ENCODE assay signal across 8 cellular contexts in the genomic region with DNA sequence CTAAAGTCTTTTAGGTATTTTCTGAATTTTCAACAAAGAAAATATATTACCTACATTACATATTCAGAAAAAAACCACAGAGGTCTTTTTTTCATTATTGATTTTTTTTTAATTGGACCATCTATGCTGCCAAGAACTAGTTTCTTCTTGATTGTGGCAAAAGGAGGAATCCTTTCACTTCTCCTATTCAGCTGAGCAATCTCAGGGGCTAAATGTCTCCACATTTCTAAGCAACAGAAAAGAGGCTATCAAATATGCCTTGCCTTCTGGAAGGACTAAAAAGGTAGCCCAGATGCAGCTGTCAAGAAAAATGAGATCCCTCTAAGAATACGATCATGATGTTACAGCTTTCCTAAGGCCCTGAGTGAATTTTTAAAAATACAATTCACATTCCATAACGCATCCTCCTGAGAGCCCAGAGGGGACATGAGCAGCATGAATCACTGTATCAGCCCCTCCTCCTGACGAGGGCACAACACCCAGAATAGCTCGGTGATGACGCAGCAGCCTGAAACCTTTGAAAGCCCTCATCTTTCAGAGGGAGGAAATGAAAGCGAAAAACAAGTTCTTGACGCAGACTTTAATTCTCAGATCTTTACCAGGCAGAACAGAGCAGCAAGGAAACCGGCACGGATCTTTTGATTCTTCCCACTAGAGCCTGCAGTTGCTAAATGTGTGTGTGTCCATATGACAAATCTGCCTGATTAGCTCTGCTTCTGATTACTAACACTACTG. TPM values are rescaled to one million over a fixed set of nuclear protein-coding genes. Genes with fewer than 3 reads are reported as not detected.
DNase-seq lines count a peak whose midpoint lies in the region; ATAC-seq and TF ChIP-seq lines count a peak whose summit lies in the region.

No MANE protein-coding gene starts in this region.

- H3K4me1 Mint-ChIP-seq in naive thymus-derived CD8-positive, alpha-beta T cell: peaks cover 13 to 32% (median 20%) of the 10 kb centered on the region in 4 donors
- H3K4me1 Mint-ChIP-seq in stimulated activated effector memory CD8-positive, alpha-beta T cell treated with anti-CD3 and anti-CD28 coated beads, Interleukin-12 subunit alpha, Interleukin-12 subunit beta, amount 100 ng/mL, for 72 hours: peaks cover 20% of the 10 kb centered on the region

- peak overlapping the region; percentile 74 to 92 (median 87) for H3K4me3 Mint-ChIP-seq in naive thymus-derived CD8-positive, alpha-beta T cell
- peak overlapping the region; percentile 60 for H3K4me3 Mint-ChIP-seq in stimulated activated effector memory CD8-positive, alpha-beta T cell treated with anti-CD3 and anti-CD28 coated beads, Interleukin-12 subunit alpha, Interleukin-12 subunit beta, amount 100 ng/mL, for 72 hours

- POLR2A ChIA-PET in naive thymus-derived CD8-positive, alpha-beta T cell (lab: Charles Lee): interaction anchor here (0.8 to 1.4 kb wide), 9 partner anchors 9 to 237 kb away, joined by 3 to 7 read pairs (median 5); partner anchors contain the start of genes FYTTD1, LRCH3 and RUBCN

- peak; percentile 87 for ATAC-seq in HG03159 (IDR thresholded peaks at IDR 0.05; ENCODE audit: unreplicated experiment)
- ATAC-seq in naive thymus-derived CD8-positive, alpha-beta T cell: peak; percentile 97 to 98
- peak; percentile 99 for ATAC-seq in stimulated activated effector memory CD8-positive, alpha-beta T cell treated with anti-CD3 and anti-CD28 coated beads, Interleukin-12 subunit alpha, Interleukin-12 subunit beta, amount 100 ng/mL, for 72 hours

- H3K9me3 Mint-ChIP-seq in naive thymus-derived CD8-positive, alpha-beta T cell: no peaks in the 10 kb centered on the region
- H3K9me3 Mint-ChIP-seq in stimulated activated effector memory CD8-positive, alpha-beta T cell treated with anti-CD3 and anti-CD28 coated beads, Interleukin-12 subunit alpha, Interleukin-12 subunit beta, amount 100 ng/mL, for 72 hours: no peaks in the 10 kb centered on the region

- peak overlapping the region; percentile 87 to 100 (median 97) for H3K27ac Mint-ChIP-seq in naive thymus-derived CD8-positive, alpha-beta T cell
- H3K27ac Mint-ChIP-seq in stimulated activated effector memory CD8-positive, alpha-beta T cell treated with anti-CD3 and anti-CD28 coated beads, Interleukin-12 subunit alpha, Interleukin-12 subunit beta, amount 100 ng/mL, for 72 hours: peak overlapping the region; percentile 90

- peak; percentile 98 for DNase-seq in A172 (ENCODE audit: low spot score)
- DNase-seq in activated T-helper 1 cell treated with Interleukin-2 at 50 U/mL for 16 hours (ENCODE audit: low read depth): peak; percentile 74
- peak; percentile 95 for DNase-seq in fibroblast of gingiva (ENCODE audit: low read depth)
- DNase-seq in naive thymus-derived CD8-positive, alpha-beta T cell: peak; percentile 65 to 93 (median 87)
- peak; percentile 54 to 87 for DNase-seq in stimulated activated effector memory CD8-positive, alpha-beta T cell treated with anti-CD3 and anti-CD28 coated beads, Interleukin-12 subunit alpha, Interleukin-12 subunit beta, amount 100 ng/mL, for 72 hours (ENCODE audit: low spot score in 2 of 2)

- in situ Hi-C loops in GM18951 (cut with MboI; ENCODE audit: low sequenced_read_pairs, unreplicated experiment): no loop called here

- H3K36me3 Mint-ChIP-seq in naive thymus-derived CD8-positive, alpha-beta T cell: peaks cover 0 to 26% (median 9%) of the 10 kb centered on the region in 3 donors
- peaks cover 35% of the 10 kb centered on the region for H3K36me3 Mint-ChIP-seq in stimulated activated effector memory CD8-positive, alpha-beta T cell treated with anti-CD3 and anti-CD28 coated beads, Interleukin-12 subunit alpha, Interleukin-12 subunit beta, amount 100 ng/mL, for 72 hours

- H3K27me3 Mint-ChIP-seq in naive thymus-derived CD8-positive, alpha-beta T cell: no peaks in the 10 kb centered on the region

- TF ChIP-seq POLR2A in GM18951 (IDR thresholded peaks at IDR 0.05; ENCODE audit: extremely low read depth, insufficient read depth, insufficient read length): peak; percentile 41

TF ChIP-seq in PFSK-1, 5 proteins besides CTCF, POLR2A, EP300 and RAD21:
- TF ChIP-seq FOXP2 (optimal IDR thresholded peaks at IDR 0.05; ENCODE audit: borderline replicate concordance, extremely low read depth, extremely low read length, insufficient read depth): no peak
- 0 out of 2 replicates have a peak, but pooled peaks have one; percentile 17 for TF ChIP-seq SIN3A (IDR thresholded peaks at IDR 0.05; ENCODE audit: borderline replicate concordance, insufficient read depth, low read length)
TF ChIP-seq in PFSK-1: peak in this region for 1.

RNA-seq across cellular contexts. Expression of gene RUBCN, which starts 24.6 kb away (rescaled TPM):
- 27.0 and 42.2 TPM in 2 replicates for total RNA-seq in A172 (2014; rRNA removed; shearing (Covaris generic))
- polyA plus RNA-seq in PFSK-1 (2012; ENCODE audit: insufficient read length, low read depth): 8.4 TPM
- 10 to 100 TPM; 63.8 to 70.3 TPM for total RNA-seq in naive thymus-derived CD8-positive, alpha-beta T cell
- 10 to 100 TPM; 20.3 to 23.6 (median 21.7) TPM for polyA plus RNA-seq in naive thymus-derived CD8-positive, alpha-beta T cell

RNA-seq across cellular contexts. Expression of gene FYTTD1, which starts 37.5 kb away (rescaled TPM):
- 69.8 and 87.7 TPM in 2 replicates for total RNA-seq in A172 (2014; rRNA removed; shearing (Covaris generic))
- polyA plus RNA-seq in PFSK-1 (2012; ENCODE audit: insufficient read length, low read depth): 29.4 TPM
- total RNA-seq in naive thymus-derived CD8-positive, alpha-beta T cell: 10 to 100 TPM; 66.4 to 70.2 TPM
- 100 to 1,000 TPM in 1 of 3 donors, 10 to 100 TPM in 2; 93.5 to 123 (median 93.7) TPM for polyA plus RNA-seq in naive thymus-derived CD8-positive, alpha-beta T cell

Comparison
In these comparisons a context has a peak if more than half of its experiments do, and no peak if none do; other contexts are left out.
1. Peak in every context shown above with its lines: DNase-seq and ATAC-seq.